Comparison of ENCODE assay signal across 20 cellular contexts in genomic region chr14:44081146-44081545, GRCh38.
DNase-seq lines count a peak whose midpoint lies in the region; ATAC-seq and TF ChIP-seq lines count a peak whose summit lies in the region.
"Had no signal": no experiment of that assay in that cellular context is flagged by ENCODE, and none has a peak within 500 bp of the region (broad histone marks: within the 10 kb centered on the region; RNA-seq: fewer than 3 reads in every experiment).

No MANE protein-coding gene starts in this region.

- no peak overlapping the region for H3K4me3 ChIP-seq in AG09309 (ENCODE audit: control insufficient read depth, low read depth, low read length)
- H3K4me3 ChIP-seq in fibroblast of pulmonary artery (replicated peaks; ENCODE audit: low read depth, low read length) = no peak overlapping the region
- no peak overlapping the region for H3K4me3 ChIP-seq in coronary artery
- H3K4me3 ChIP-seq: BLaER1 treated with 17β-estradiol and CSF1 and Interleukin-3, amounts not matched to agents 10 nM and 100 nM; HAP-1 had no signal

- TF ChIP-seq CTCF in AG09309 (IDR thresholded peaks at IDR 0.05; ENCODE audit: control insufficient read depth, insufficient read depth, low read depth, low read length, missing control alignments) (no peak), fibroblast of pulmonary artery (IDR thresholded peaks at IDR 0.05; ENCODE audit: low read length, missing control alignments) (no peak), coronary artery (IDR thresholded peaks at IDR 0.05) (no peak)

- peak; percentile 41 for ATAC-seq in sciatic nerve

- H3K27ac ChIP-seq in coronary artery = no peak overlapping the region
- H3K27ac ChIP-seq: 22Rv1; BLaER1 treated with 17β-estradiol and CSF1 and Interleukin-3, amounts not matched to agents 10 nM and 100 nM had no signal

- intact Hi-C loops in sciatic nerve (cut with DNase I) = no loop called here

- DNase-seq in DMS 273 (lab: John Stamatoyannopoulos, UW; ENCODE audit: unreplicated experiment) (peak; percentile 11), DMS 273 treated with DMSO at 0.1 percent for 48 hours (lab: John Stamatoyannopoulos, UW) (no peak), AG09309 (ENCODE audit: low read depth) (peak; percentile 2), fibroblast of pulmonary artery (ENCODE audit: low read depth) (peak; percentile 0), sciatic nerve (ENCODE audit: low spot score) (no peak), coronary artery (ENCODE audit: low spot score) (no peak)
- DNase-seq in activated T-cell treated with anti-CD3 and anti-CD28 coated beads, Interleukin-2, amount 50 U/mL, for 48 hours = no peak
- DNase-seq in stimulated activated CD4-positive, alpha-beta T cell treated with anti-CD3 and anti-CD28 coated beads, Interleukin-1b, Interleukin-23, amount 100 ng/mL, for 48 hours = no peak
- DNase-seq: AML-193; BE2C; Caco-2; CD4-positive, alpha-beta T cell; DMS53; DMS79 treated with DMSO at 0.1 percent for 48 hours; GF-D8; GOT3; HFFc6 had no signal

Comparison
In these comparisons a context has a peak if more than half of its experiments do, and no peak if none do; other contexts are left out.
1. DNase-seq: peak in DMS 273 (single experiment), AG09309 (single experiment) and fibroblast of pulmonary artery (single experiment); none in DMS 273 treated with DMSO at 0.1 percent for 48 hours (single experiment), sciatic nerve (single experiment), coronary artery (single experiment), activated T-cell treated with anti-CD3 and anti-CD28 coated beads, Interleukin-2, amount 50 U/mL, for 48 hours (0 of 2) and stimulated activated CD4-positive, alpha-beta T cell treated with anti-CD3 and anti-CD28 coated beads, Interleukin-1b, Interleukin-23, amount 100 ng/mL, for 48 hours (single experiment).